Comparison of ENCODE assay signal across 19 cellular contexts in the genomic region with DNA sequence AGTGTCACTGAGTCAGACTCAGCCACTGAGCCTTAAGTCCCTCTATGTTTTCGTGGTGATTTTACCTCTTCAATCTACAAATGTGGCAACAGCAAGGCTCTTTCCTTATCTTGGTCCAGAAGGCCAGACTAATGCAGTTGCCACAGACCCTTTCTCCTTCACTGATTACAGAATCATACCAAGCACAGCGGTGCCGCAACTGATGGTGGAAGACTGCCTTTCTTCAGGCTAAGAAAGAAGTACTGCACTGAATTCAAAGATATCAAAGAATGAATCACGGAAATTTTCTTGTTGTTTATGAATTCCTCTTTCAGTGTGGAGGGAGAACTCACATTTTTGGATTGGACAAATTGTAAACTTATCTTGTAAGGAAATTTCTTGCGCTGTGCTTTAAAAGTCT. TPM values are rescaled to one million over a fixed set of nuclear protein-coding genes. Genes with fewer than 3 reads are reported as not detected.
DNase-seq lines count a peak whose midpoint lies in the region; ATAC-seq, FAIRE-seq and TF ChIP-seq lines count a peak whose summit lies in the region.
"Had no signal": no experiment of that assay in that cellular context is flagged by ENCODE, and none has a peak within 500 bp of the region (broad histone marks: within the 10 kb centered on the region; RNA-seq: fewer than 3 reads in every experiment).

No MANE protein-coding gene starts in this region.

- POLR2A ChIA-PET in AG04450 (lab: Yijun Ruan, JAX) (interaction anchor here (0.6 kb wide), 1 partner anchor 19 kb away, joined by 3 read pairs; a partner anchor contains a TSS), K562 (lab: Yijun Ruan, JAX) (no interaction called here)

- H3K27ac ChIP-seq in AG04450 (ENCODE audit: low read depth, low read length) (peak overlapping the region; percentile 13), K562 (ENCODE audit: extremely low read depth, low read depth, low read length) (no peak overlapping the region)
- no peak overlapping the region for H3K27ac ChIP-seq in CD4-positive, CD25-positive, alpha-beta regulatory T cell (ENCODE audit: insufficient read depth, low read length, poor library complexity, severe bottlenecking)
- H3K27ac ChIP-seq: coronary artery had no signal

- no peak overlapping the region for H3K4me3 Mint-ChIP-seq in CD4-positive, CD25-positive, alpha-beta regulatory T cell
- H3K4me3 Mint-ChIP-seq in memory B cell, result no peak overlapping the region
- H3K4me3 Mint-ChIP-seq in stimulated activated memory B cell treated with anti-CD40 and anti-IgM and Interleukin-4, amounts not matched to agents 10 μg/mL and 1 μg/mL and 100 μg/mL, for 72 hours, result no peak overlapping the region
- H3K4me3 Mint-ChIP-seq: activated CD4-positive, alpha-beta T cell treated with anti-CD3 and anti-CD28 coated beads, Interleukin-2, amount 10 ng/mL, durations not matched to agents 7 days and 5 days; activated T-cell treated with anti-CD3 and anti-CD28 coated beads, Interleukin-2, amount 50 U/mL, for 4 hours; B cell had no signal

- WGBS in K562 (ENCODE audit: insufficient coverage, low coverage, missing lambda C conversion rate), result 34% methylated on average over 5 of the region's 5 CpGs

- TF ChIP-seq CTCF in AG04450 (IDR thresholded peaks at IDR 0.05; ENCODE audit: low read depth, low read length) (no peak), K562 (IDR thresholded peaks at IDR 0.05 in 2 of 3, conservative IDR thresholded peaks at IDR 0.05 in 1 of 3; ENCODE audit: insufficient read depth in 2 of 3, low read depth in 1 of 3, low read length in 3 of 3) (no peak)

- TF ChIP-seq POLR2A in K562 (conservative IDR thresholded peaks at IDR 0.05), result no peak

- H3K79me2 ChIP-seq in K562 (ENCODE audit: control insufficient read depth, insufficient read depth, low read length), result peaks cover 28% of the 10 kb centered on the region; the same call in 1 of the 3 replicates

- no peak overlapping the region for H3K9ac ChIP-seq in K562 (ENCODE audit: insufficient read depth in 1 of 2, low read depth in 2 of 2, low read length in 2 of 2)

- peaks cover 36 to 52% (median 47%) of the 10 kb centered on the region in 4 donors for H3K4me1 Mint-ChIP-seq in CD4-positive, CD25-positive, alpha-beta regulatory T cell
- H3K4me1 Mint-ChIP-seq in memory B cell, result no peaks in the 10 kb centered on the region
- peaks cover 12% of the 10 kb centered on the region for H3K4me1 Mint-ChIP-seq in stimulated activated memory B cell treated with anti-CD40 and anti-IgM and Interleukin-4, amounts not matched to agents 10 μg/mL and 1 μg/mL and 100 μg/mL, for 72 hours

- no peak for TF ChIP-seq RAD21 in K562 (CRISPR knock-in tag; conservative IDR thresholded peaks at IDR 0.05 in 1 of 2, IDR thresholded peaks at IDR 0.05 in 1 of 2)

- no peak overlapping the region for H3K4me3 ChIP-seq in AG04450 (ENCODE audit: low read depth, low read length)
- H3K4me3 ChIP-seq in CD4-positive, CD25-positive, alpha-beta regulatory T cell (ENCODE audit: low read depth, low read length), result no peak overlapping the region
- no peak overlapping the region for H3K4me3 ChIP-seq in K562
- H3K4me3 ChIP-seq: coronary artery, mucosa of descending colon, transverse colon had no signal

- intact Hi-C loops in K562 (cut with micrococcal nuclease), result no loop called here

- peak; percentile 54 for FAIRE-seq in K562 (lab: Jason Lieb, UNC)
- FAIRE-seq: keratinocyte had no signal

- in situ Hi-C loops in K562 (cut with MboI), result no loop called here

- H3K9me3 ChIP-seq in AG04450 (ENCODE audit: control insufficient read depth, insufficient read depth, low read length), result no peaks in the 10 kb centered on the region
- H3K9me3 ChIP-seq in CD4-positive, CD25-positive, alpha-beta regulatory T cell (ENCODE audit: control insufficient read depth in 2 of 2, low read length in 2 of 2), result no peaks in the 10 kb centered on the region
- H3K9me3 ChIP-seq in K562 (replicated peaks; ENCODE audit: control insufficient read depth, insufficient read depth, low read depth, low read length), result no peaks in the 10 kb centered on the region
- H3K9me3 ChIP-seq: mucosa of descending colon, transverse colon had no signal

- peak overlapping the region in 2 of 3 donors; percentile 33 to 69 for H3K27ac Mint-ChIP-seq in CD4-positive, CD25-positive, alpha-beta regulatory T cell
- peak overlapping the region; percentile 24 for H3K27ac Mint-ChIP-seq in memory B cell
- no peak overlapping the region for H3K27ac Mint-ChIP-seq in stimulated activated memory B cell treated with anti-CD40 and anti-IgM and Interleukin-4, amounts not matched to agents 10 μg/mL and 1 μg/mL and 100 μg/mL, for 72 hours
- H3K27ac Mint-ChIP-seq: activated CD4-positive, alpha-beta T cell treated with anti-CD3 and anti-CD28 coated beads, Interleukin-2, amount 10 ng/mL, durations not matched to agents 7 days and 5 days; B cell had no signal

- DNase-seq in AG04450 (ENCODE audit: low read depth, low spot score) (peak; percentile 16), K562 (ENCODE audit: extremely low read depth in 1 of 4, low spot score in 3 of 4) (peak in 2 of 4 experiments; percentile 29 to 47), memory B cell (ENCODE audit: low spot score in 2 of 2) (no peak), NCI-H345 treated with DMSO at 0.1 percent for 48 hours (lab: John Stamatoyannopoulos, UW; ENCODE audit: unreplicated experiment) (no peak), DMS79 treated with DMSO at 0.1 percent for 48 hours (lab: John Stamatoyannopoulos, UW) (no peak)
- DNase-seq in CD4-positive, CD25-positive, alpha-beta regulatory T cell, result no peak
- DNase-seq: activated CD4-positive, alpha-beta T cell treated with anti-CD3 and anti-CD28 coated beads, Interleukin-2, amount 10 ng/mL, durations not matched to agents 7 days and 5 days; activated T-cell treated with anti-CD3 and anti-CD28 coated beads, Interleukin-2, amount 50 U/mL, for 4 hours; DMS153; mucosa of descending colon; NCI-H2029; NCI-H526; nucleus accumbens; transverse colon had no signal

- peaks cover 38% of the 10 kb centered on the region for H3K36me3 ChIP-seq in CD4-positive, CD25-positive, alpha-beta regulatory T cell (ENCODE audit: control insufficient read depth, insufficient read depth, low read length)
- H3K36me3 ChIP-seq in K562 (ENCODE audit: control insufficient read depth, insufficient read depth, low read length), result peaks cover 21% of the 10 kb centered on the region; the same call in 2 of the 3 replicates

- TF ChIP-seq EP300 in K562 (IDR thresholded peaks at IDR 0.05; ENCODE audit: low read length), result no peak

- H4K20me1 ChIP-seq in K562 (replicated peaks; ENCODE audit: control insufficient read depth, insufficient read depth, low read length), result peaks cover 12% of the 10 kb centered on the region

- peaks cover 26% of the 10 kb centered on the region for H3K36me3 Mint-ChIP-seq in CD4-positive, CD25-positive, alpha-beta regulatory T cell
- H3K36me3 Mint-ChIP-seq in memory B cell, result peaks cover 8% of the 10 kb centered on the region
- H3K36me3 Mint-ChIP-seq in stimulated activated memory B cell treated with anti-CD40 and anti-IgM and Interleukin-4, amounts not matched to agents 10 μg/mL and 1 μg/mL and 100 μg/mL, for 72 hours, result peaks cover 18% of the 10 kb centered on the region

- CTCF ChIA-PET in AG04450 (lab: Charles Lee), result interaction anchor here (1.0 kb wide), 1 partner anchor 30 kb away, joined by 3 read pairs; no protein-coding TSS in a partner anchor
- CTCF ChIA-PET in K562 (lab: Yijun Ruan, JAX; ENCODE audit: low intra/inter-chr PET ratio), result no interaction called here

- H3K4me2 ChIP-seq in K562 (ENCODE audit: insufficient read depth, low read length), result no peak overlapping the region

- no peaks in the 10 kb centered on the region for H3K9me3 Mint-ChIP-seq in CD4-positive, CD25-positive, alpha-beta regulatory T cell
- no peaks in the 10 kb centered on the region for H3K9me3 Mint-ChIP-seq in memory B cell
- no peaks in the 10 kb centered on the region for H3K9me3 Mint-ChIP-seq in stimulated activated memory B cell treated with anti-CD40 and anti-IgM and Interleukin-4, amounts not matched to agents 10 μg/mL and 1 μg/mL and 100 μg/mL, for 72 hours
- H3K9me3 Mint-ChIP-seq: activated CD4-positive, alpha-beta T cell treated with anti-CD3 and anti-CD28 coated beads, Interleukin-2, amount 10 ng/mL, durations not matched to agents 7 days and 5 days; activated T-cell treated with anti-CD3 and anti-CD28 coated beads, Interleukin-2, amount 50 U/mL, for 4 hours had no signal

- H3K27me3 ChIP-seq in AG04450 (ENCODE audit: control insufficient read depth, insufficient read depth, low read length) (no peaks in the 10 kb centered on the region), K562 (ENCODE audit: control insufficient read depth in 2 of 2, insufficient read depth in 2 of 2, low read length in 2 of 2) (no peaks in the 10 kb centered on the region)
- no peaks in the 10 kb centered on the region for H3K27me3 ChIP-seq in CD4-positive, CD25-positive, alpha-beta regulatory T cell (ENCODE audit: control insufficient read depth, insufficient read depth, low read length)
- H3K27me3 ChIP-seq: transverse colon had no signal

- H2AFZ ChIP-seq in K562 (ENCODE audit: low read depth, low read length), result no peak overlapping the region

- H3K4me1 ChIP-seq in CD4-positive, CD25-positive, alpha-beta regulatory T cell (ENCODE audit: control insufficient read depth, insufficient read depth, low read length, poor library complexity, severe bottlenecking), result no peaks in the 10 kb centered on the region
- H3K4me1 ChIP-seq in K562 (replicated peaks in 1 of 2; ENCODE audit: control insufficient read depth in 2 of 2, insufficient read depth in 2 of 2, low read length in 2 of 2), result peaks cover 0 to 5% of the 10 kb centered on the region in 2 experiments; a peak in 3 of 5 replicates

- no peaks in the 10 kb centered on the region for H3K9me1 ChIP-seq in K562 (ENCODE audit: control insufficient read depth, insufficient read depth, low read length)

- ATAC-seq in CD4-positive, CD25-positive, alpha-beta regulatory T cell (ENCODE audit: low read depth in 2 of 2), result no peak
- ATAC-seq in K562 (peak; percentile 83), memory B cell (ENCODE audit: low read depth) (no peak), GM21529 (IDR thresholded peaks at IDR 0.05; ENCODE audit: unreplicated experiment) (no peak)
- ATAC-seq in stimulated activated memory B cell treated with anti-CD40 and anti-IgM and Interleukin-4, amounts not matched to agents 10 μg/mL and 1 μg/mL and 100 μg/mL, for 72 hours, result no peak
- ATAC-seq: activated T-cell treated with anti-CD3 and anti-CD28 coated beads, Interleukin-2, amount 50 U/mL, for 4 hours; mucosa of descending colon had no signal

- no peaks in the 10 kb centered on the region for H3K27me3 Mint-ChIP-seq in CD4-positive, CD25-positive, alpha-beta regulatory T cell
- no peaks in the 10 kb centered on the region for H3K27me3 Mint-ChIP-seq in memory B cell
- no peaks in the 10 kb centered on the region for H3K27me3 Mint-ChIP-seq in stimulated activated memory B cell treated with anti-CD40 and anti-IgM and Interleukin-4, amounts not matched to agents 10 μg/mL and 1 μg/mL and 100 μg/mL, for 72 hours
- H3K27me3 Mint-ChIP-seq: activated CD4-positive, alpha-beta T cell treated with anti-CD3 and anti-CD28 coated beads, Interleukin-2, amount 10 ng/mL, durations not matched to agents 7 days and 5 days; B cell had no signal

- no TSS peak for BruUV-seq in K562 (replicated peaks; lab: Mats Ljungman, UMichigan)

RNA-seq across cellular contexts. Expression of a gene that starts 18.6 kb away (rescaled TPM):
- polyA plus RNA-seq in AG04450 (2011; rRNA removed), result 23.5 and 27.0 TPM in 2 replicates
- polyA minus RNA-seq in AG04450 (2011; rRNA and poly(A)+ RNA removed), result 67.4 and 88.5 TPM in 2 replicates
- 50.6 TPM for total RNA-seq in CD4-positive, CD25-positive, alpha-beta regulatory T cell
- 10 to 100 TPM; 47.7 to 63.6 (median 54.3) TPM for polyA plus RNA-seq in CD4-positive, CD25-positive, alpha-beta regulatory T cell
- 45.1 and 50.3 TPM in 2 replicates for total RNA-seq in K562 (2011; cell fraction: chromatin; rRNA removed; ENCODE audit: low replicate concordance)
- total RNA-seq in K562 (2011; cell fraction: nucleolus; rRNA removed), result 26.2 and 35.5 TPM in 2 replicates
- total RNA-seq in K562 (2011; cell fraction: nucleoplasm; rRNA removed), result 24.5 and 29.1 TPM in 2 replicates
- 6.6 and 10.3 TPM in 2 replicates for total RNA-seq in K562 (2014; rRNA removed)
- 11.2 and 13.0 TPM in 2 replicates for total RNA-seq in K562 (2014; rRNA removed; fragmentation: Illumina TruSeq; extraction: Trizol)
- total RNA-seq in K562 (2015; rRNA removed; fragmentation: Illumina TruSeq; extraction: Trizol), result 9.5 and 11.3 TPM in 2 replicates
- total RNA-seq in K562 (2021), result 13.3 and 15.6 TPM in 2 replicates
- 27.7 and 29.0 TPM in 2 replicates for polyA plus RNA-seq in K562 (2011; rRNA removed)
- 23.2 and 27.3 TPM in 2 replicates for polyA plus RNA-seq in K562 (2011; cell fraction: cytosol; rRNA removed)
- 12.6 and 17.4 TPM in 2 replicates for polyA plus RNA-seq in K562 (2011; cell fraction: nucleus; rRNA removed)
- 8.1 and 10.0 TPM in 2 replicates for polyA plus RNA-seq in K562 (2012)
- 13.4 and 15.1 TPM in 2 replicates for polyA plus RNA-seq in K562 (2014; fragmentation: Illumina TruSeq; extraction: Trizol)
- polyA plus RNA-seq in K562 (2014; fragmentation: Nextera tagmentation; extraction: Ambion mirVana), result 10 to 100 TPM; 29.2 to 33.7 TPM
- 9.2 and 9.6 TPM in 2 replicates for polyA plus RNA-seq in K562 (2014; rRNA removed)
- 47.9 and 52.2 TPM in 2 replicates for polyA minus RNA-seq in K562 (2011; rRNA and poly(A)+ RNA removed)
- polyA minus RNA-seq in K562 (2011; cell fraction: cytosol; rRNA and poly(A)+ RNA removed), result 15.9 and 20.3 TPM in 2 replicates
- polyA minus RNA-seq in K562 (2011; cell fraction: nucleus; rRNA and poly(A)+ RNA removed), result 32.0 and 44.4 TPM in 2 replicates
